Comparison of ENCODE assay signal across 13 cellular contexts in genomic region chr12:92624236-92624635, GRCh38.
A peak's percentile ranks its signal among the peaks of the same experiment; 100 is the strongest.
DNase-seq lines count a peak whose midpoint lies in the region; ATAC-seq lines count a peak whose summit lies in the region.
"Had no signal": no experiment of that assay in that cellular context is flagged by ENCODE, and none has a peak within 500 bp of the region (broad histone marks: within the 10 kb centered on the region; RNA-seq: fewer than 3 reads in every experiment).

No MANE protein-coding gene starts in this region.

- DNase-seq in AG08396 (ENCODE audit: low spot score) = peak; percentile 23
- peak; percentile 31 for DNase-seq in NCI-H226
- peak; percentile 65 for DNase-seq in astrocyte of the hippocampus (ENCODE audit: low read depth, low spot score)
- DNase-seq in kidney tubule cell (ENCODE audit: low spot score) = peak; percentile 76
- DNase-seq in NCI-H1048 (lab: John Stamatoyannopoulos, UW) = no peak
- DNase-seq: activated CD4-positive, alpha-beta memory T cell treated with anti-CD3 and anti-CD28 coated beads for 36 hours; activated gamma-delta T cell; DMS79 treated with DMSO at 0.1 percent for 48 hours; NCI-H2171 treated with DMSO at 0.1 percent for 48 hours; ovary had no signal

- ATAC-seq in HG02870 (IDR thresholded peaks at IDR 0.05; ENCODE audit: unreplicated experiment) (no peak), HG03097 (IDR thresholded peaks at IDR 0.05; ENCODE audit: low FRiP score, unreplicated experiment) (no peak), HG02973 (IDR thresholded peaks at IDR 0.05; ENCODE audit: unreplicated experiment) (no peak)
